ENCODE assay signal across 26 cellular contexts in the genomic region with DNA sequence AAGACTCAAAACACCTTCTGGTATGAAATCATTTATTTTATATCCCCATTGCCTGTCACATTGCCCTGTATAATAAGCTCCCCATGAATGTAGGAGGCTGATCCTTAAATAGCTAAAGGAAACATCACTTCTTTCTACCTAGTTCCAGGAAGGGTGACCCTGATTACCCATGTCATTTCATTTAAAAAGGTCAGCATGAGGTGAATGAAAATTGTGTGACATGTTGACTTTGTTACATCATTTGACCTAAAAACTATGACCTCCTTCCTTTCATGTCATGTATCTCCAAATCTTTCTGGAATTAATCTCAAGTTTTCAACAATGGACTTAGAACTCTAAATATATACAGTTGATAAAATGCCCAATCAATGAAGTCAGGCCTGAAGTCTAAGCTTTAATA.
DNase-seq lines count a peak whose midpoint lies in the region; ATAC-seq, FAIRE-seq and TF ChIP-seq lines count a peak whose summit lies in the region.
"Had no signal": no experiment of that assay in that cellular context is flagged by ENCODE, and none has a peak within 500 bp of the region (broad histone marks: within the 10 kb centered on the region; RNA-seq: fewer than 3 reads in every experiment).

No MANE protein-coding gene starts in this region.

- in situ Hi-C loops in HepG2 (cut with HindIII; ENCODE audit: extremely low pct_ligation_motif_present, low pct_unique_long_range_greater_than_20kb), result no loop called here

- no TSS peak for BruUV-seq in HepG2 (replicated peaks; lab: Mats Ljungman, UMichigan)

- H3K79me2 ChIP-seq in SU-DHL-6 (ENCODE audit: insufficient read depth, low read length) (no peaks in the 10 kb centered on the region), HepG2 (ENCODE audit: insufficient read depth, low read length) (no peaks in the 10 kb centered on the region)

- CTCF ChIA-PET in A549 (lab: Yijun Ruan, JAX), result no interaction called here
- CTCF ChIA-PET in HepG2 (lab: Yijun Ruan, JAX; ENCODE audit: low intra/inter-chr PET ratio, low total read pairs), result no interaction called here

- no peak for TF ChIP-seq POLR2A in A549 (IDR thresholded peaks at IDR 0.05; ENCODE audit: low read length)
- no peak for TF ChIP-seq POLR2A in HepG2 (IDR thresholded peaks at IDR 0.05; ENCODE audit: insufficient read depth in 1 of 2, low read depth in 2 of 2, low read length in 2 of 2)
- no peak for TF ChIP-seq POLR2A in right lobe of liver (IDR thresholded peaks at IDR 0.05)

- TF ChIP-seq CTCF in A549 (IDR thresholded peaks at IDR 0.05) (no peak), SU-DHL-6 (IDR thresholded peaks at IDR 0.05; ENCODE audit: insufficient read depth, low read length, poor library complexity, severe bottlenecking) (no peak), HepG2 (CRISPR knock-in tag; IDR thresholded peaks at IDR 0.05) (no peak), right lobe of liver (IDR thresholded peaks at IDR 0.05) (no peak)

- no peaks in the 10 kb centered on the region for H4K20me1 ChIP-seq in SU-DHL-6 (ENCODE audit: low read depth, low read length)
- H4K20me1 ChIP-seq in HepG2 (ENCODE audit: insufficient read depth, low read length), result no peaks in the 10 kb centered on the region
- H4K20me1 ChIP-seq: BLaER1 had no signal

- TF ChIP-seq RAD21 in A549 (conservative IDR thresholded peaks at IDR 0.05 in 1 of 2, IDR thresholded peaks at IDR 0.05 in 1 of 2), result no peak
- no peak for TF ChIP-seq RAD21 in HepG2 (CRISPR knock-in tag; IDR thresholded peaks at IDR 0.05)

- ATAC-seq in A549 (no peak), HepG2 (no peak), right lobe of liver (peak in 3 of 4 donors; percentile 58 to 76 (median 74)), HG03280 (IDR thresholded peaks at IDR 0.05; ENCODE audit: unreplicated experiment) (no peak)
- ATAC-seq: GM12878 had no signal

- no peak for DNase-seq in A549 (ENCODE audit: low read depth in 1 of 2, low spot score in 1 of 2)
- no peak for DNase-seq in HepG2 (ENCODE audit: low spot score)
- no peak for DNase-seq in right lobe of liver
- no peak for DNase-seq in NCI-H1417 (lab: John Stamatoyannopoulos, UW)
- DNase-seq in iPS-NIHi11 (ENCODE audit: low spot score), result no peak
- DNase-seq: ACHN; BE2C; C1 segment of cervical spinal cord; CD4-positive, alpha-beta memory T cell; CD4-positive, CD25-positive, alpha-beta regulatory T cell; CD8-positive, alpha-beta memory T cell; COR-L47; DMS 273 treated with DMSO at 0.1 percent for 48 hours; DMS153; DMS53; DMS79; DND-41; EL; GDM1 had no signal

- H3K4me1 ChIP-seq in A549 (no peaks in the 10 kb centered on the region), HepG2 (ENCODE audit: insufficient read depth, low read length) (0 out of 2 replicates have a peak, but pooled peaks cover 7% of the 10 kb centered on the region), right lobe of liver (peaks cover 0 to 7% (median 0%) of the 10 kb centered on the region in 4 donors)
- H3K4me1 ChIP-seq: BE2C had no signal

- H3K27me3 ChIP-seq in SU-DHL-6 (ENCODE audit: low read length) (no peaks in the 10 kb centered on the region), HepG2 (ENCODE audit: control insufficient read depth in 1 of 2, insufficient read depth in 2 of 2, low read length in 2 of 2) (no peaks in the 10 kb centered on the region), right lobe of liver (no peaks in the 10 kb centered on the region)
- H3K27me3 ChIP-seq: BE2C, BLaER1 had no signal

- H3F3A ChIP-seq in SU-DHL-6 (ENCODE audit: insufficient read depth), result no peaks in the 10 kb centered on the region

- H3K9me3 ChIP-seq in A549 (no peaks in the 10 kb centered on the region), SU-DHL-6 (ENCODE audit: insufficient read depth, low read length) (no peaks in the 10 kb centered on the region), HepG2 (ENCODE audit: low read length) (peaks cover 13% of the 10 kb centered on the region; the same call in 1 of the 2 replicates), right lobe of liver (no peaks in the 10 kb centered on the region)
- H3K9me3 ChIP-seq: BE2C had no signal

- intact Hi-C loops in HepG2 (cut with micrococcal nuclease; ENCODE audit: unreplicated experiment), result no loop called here
- intact Hi-C loops in right lobe of liver (cut with DNase I), result no loop called here

- peak; percentile 87 for FAIRE-seq in A549 (lab: Jason Lieb, UNC)
- FAIRE-seq in HepG2 (lab: Jason Lieb, UNC), result no peak
- FAIRE-seq: GM12878, GM12892, GM18507 had no signal

- POLR2A ChIA-PET in A549 (lab: Yijun Ruan, JAX), result no interaction called here
- POLR2A ChIA-PET in HepG2 (lab: Yijun Ruan, JAX), result no interaction called here

- H3K4me2 ChIP-seq in A549 (no peak overlapping the region), SU-DHL-6 (ENCODE audit: low read depth, low read length, poor library complexity, severe bottlenecking) (no peak overlapping the region), HepG2 (ENCODE audit: low read depth, low read length) (no peak overlapping the region)
- H3K4me2 ChIP-seq: BLaER1 had no signal

- H3K9me2 ChIP-seq in SU-DHL-6 (replicated peaks; ENCODE audit: insufficient read depth, low read length), result no peaks in the 10 kb centered on the region

- H3K9ac ChIP-seq in SU-DHL-6 (ENCODE audit: low read length), result no peak overlapping the region
- H3K9ac ChIP-seq in HepG2 (ENCODE audit: insufficient read depth, low read depth, low read length), result no peak overlapping the region
- H3K9ac ChIP-seq: BLaER1 had no signal

- H3K36me3 ChIP-seq in SU-DHL-6 (ENCODE audit: low read length) (no peaks in the 10 kb centered on the region), HepG2 (replicated peaks in 1 of 2; ENCODE audit: control insufficient read depth in 1 of 2, insufficient read depth in 2 of 2, low read length in 2 of 2) (no peaks in the 10 kb centered on the region), right lobe of liver (no peaks in the 10 kb centered on the region)
- H3K36me3 ChIP-seq: BE2C had no signal

- H3K4me3 ChIP-seq in A549, result no peak overlapping the region
- no peak overlapping the region for H3K4me3 ChIP-seq in SU-DHL-6 (ENCODE audit: insufficient read depth, low read length, poor library complexity, severe bottlenecking)
- no peak overlapping the region for H3K4me3 ChIP-seq in HepG2 (replicated peaks in 1 of 3; ENCODE audit: insufficient read depth in 1 of 3, low read depth in 2 of 3, low read length in 3 of 3)
- no peak overlapping the region for H3K4me3 ChIP-seq in right lobe of liver
- H3K4me3 ChIP-seq: BLaER1, GM12878 had no signal

- peak overlapping the region; percentile 7 for H2AFZ ChIP-seq in SU-DHL-6 (ENCODE audit: low read depth, low read length, severe bottlenecking)
- no peak overlapping the region for H2AFZ ChIP-seq in HepG2 (ENCODE audit: low read length)

- H3K27ac ChIP-seq in A549 (no peak overlapping the region), SU-DHL-6 (ENCODE audit: low read depth, low read length) (no peak overlapping the region), HepG2 (ENCODE audit: extremely low read length, insufficient read depth, low read length) (no peak overlapping the region), right lobe of liver (no peak overlapping the region)
- H3K27ac ChIP-seq: 22Rv1, BLaER1 had no signal

- TF ChIP-seq EP300 in A549 (IDR thresholded peaks at IDR 0.05) (no peak), HepG2 (IDR thresholded peaks at IDR 0.05; ENCODE audit: low read depth in 2 of 2, low read length in 2 of 2) (no peak), HepG2 (CRISPR knock-in tag; IDR thresholded peaks at IDR 0.05; ENCODE audit: borderline replicate concordance) (no peak)

TF ChIP-seq in A549, 52 proteins besides CTCF, POLR2A, EP300 and RAD21:
- TF ChIP-seq CBX2 (IDR thresholded peaks at IDR 0.05; ENCODE audit: borderline replicate concordance, low read depth) (no peak), ZSCAN20 (CRISPR knock-in tag; IDR thresholded peaks at IDR 0.05) (no peak), SMC3 (IDR thresholded peaks at IDR 0.05) (no peak), NR3C1 (IDR thresholded peaks at IDR 0.05) (no peak)
- TF ChIP-seq, protein P1, sequence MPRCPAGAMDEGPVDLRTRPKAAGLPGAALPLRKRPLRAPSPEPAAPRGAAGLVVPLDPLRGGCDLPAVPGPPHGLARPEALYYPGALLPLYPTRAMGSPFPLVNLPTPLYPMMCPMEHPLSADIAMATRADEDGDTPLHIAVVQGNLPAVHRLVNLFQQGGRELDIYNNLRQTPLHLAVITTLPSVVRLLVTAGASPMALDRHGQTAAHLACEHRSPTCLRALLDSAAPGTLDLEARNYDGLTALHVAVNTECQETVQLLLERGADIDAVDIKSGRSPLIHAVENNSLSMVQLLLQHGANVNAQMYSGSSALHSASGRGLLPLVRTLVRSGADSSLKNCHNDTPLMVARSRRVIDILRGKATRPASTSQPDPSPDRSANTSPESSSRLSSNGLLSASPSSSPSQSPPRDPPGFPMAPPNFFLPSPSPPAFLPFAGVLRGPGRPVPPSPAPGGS (IDR thresholded peaks at IDR 0.05), result no peak

TF ChIP-seq in HepG2, 621 proteins besides CTCF, POLR2A, EP300 and RAD21:
- no peak for TF ChIP-seq ZNF496 (CRISPR knock-in tag; IDR thresholded peaks at IDR 0.05; ENCODE audit: insufficient replicate concordance)
- TF ChIP-seq ISL2 (CRISPR knock-in tag; IDR thresholded peaks at IDR 0.05), result no peak
- TF ChIP-seq RARA (CRISPR knock-in tag; IDR thresholded peaks at IDR 0.05), result peak; percentile 49; the same call in 1 of the 2 replicates
- no peak for TF ChIP-seq ZNF672 (CRISPR knock-in tag; IDR thresholded peaks at IDR 0.05)
- no peak for TF ChIP-seq MYPOP (CRISPR knock-in tag; IDR thresholded peaks at IDR 0.05)

Comparison
In these comparisons a context has a peak if more than half of its experiments do, and no peak if none do; other contexts are left out.
1. ATAC-seq: peak in right lobe of liver (3 of 4); none in A549 (0 of 2), HepG2 (single experiment) and HG03280 (single experiment).